Comparison of ENCODE assay signal across 8 cellular contexts in genomic region chr10:987906-988666, GRCh38. TPM values are rescaled to one million over a fixed set of nuclear protein-coding genes. Genes with fewer than 3 reads are reported as not detected.
DNase-seq lines count a peak whose midpoint lies in the region; ATAC-seq and FAIRE-seq lines count a peak whose summit lies in the region.

TSS of gene GTPBP4 (plus strand) at chr10:988434. CDS start at chr10:988480, 46 bp downstream.

- peak; percentile 96 for DNase-seq in GM19239 (ENCODE audit: insufficient read length, low spot score)
- peak; percentile 61 to 80 for DNase-seq in NCI-H524 (lab: John Stamatoyannopoulos, UW)
- peak; percentile 98 for DNase-seq in activated CD4-positive, alpha-beta T cell treated with anti-CD3 and anti-CD28 coated beads, Interleukin-2, amount 10 ng/mL, durations not matched to agents 7 days and 5 days
- DNase-seq in dedifferentiated amniotic fluid mesenchymal stem cell (ENCODE audit: extremely low spot score): peak; percentile 99
- DNase-seq in left kidney (ENCODE audit: low read depth, low spot score): peak; percentile 99
- peak; percentile 96 to 97 for DNase-seq in stimulated activated CD4-positive, alpha-beta T cell treated with anti-CD3 and anti-CD28 coated beads, Interleukin-2, amount 100 ng/mL, for 24 hours

- H3K4me1 Mint-ChIP-seq in activated CD4-positive, alpha-beta T cell treated with anti-CD3 and anti-CD28 coated beads, Interleukin-2, amount 10 ng/mL, durations not matched to agents 7 days and 5 days: peaks cover 39% of the 10 kb centered on the region

- H3K27ac Mint-ChIP-seq in activated CD4-positive, alpha-beta T cell treated with anti-CD3 and anti-CD28 coated beads, Interleukin-2, amount 10 ng/mL, durations not matched to agents 7 days and 5 days: peak within 1 kb of the TSS; percentile 97

- CTCF ChIA-PET in activated CD4-positive, alpha-beta T cell treated with anti-CD3 and anti-CD28 coated beads, Interleukin-2, amount 10 ng/mL, durations not matched to agents 7 days and 5 days (lab: Charles Lee): interaction anchor here (0.6 to 1.5 kb wide), 4 partner anchors 11 to 144 kb away, joined by 3 read pairs; no protein-coding TSS in a partner anchor

- H3K9me3 ChIP-seq in BLaER1 treated with 17β-estradiol and CSF1 and Interleukin-3, amounts not matched to agents 10 nM and 100 nM (replicated peaks in 1 of 11): no peaks in the 10 kb centered on the region

- no peaks in the 10 kb centered on the region for H3K27me3 ChIP-seq in BLaER1 treated with 17β-estradiol and CSF1 and Interleukin-3, amounts not matched to agents 10 nM and 100 nM

- H3K9ac ChIP-seq in BLaER1 treated with 17β-estradiol and CSF1 and Interleukin-3, amounts not matched to agents 10 nM and 100 nM: peak within 1 kb of the TSS; percentile 92 to 99 (median 96)

- H3K36me3 ChIP-seq in BLaER1 treated with 17β-estradiol and CSF1 and Interleukin-3, amounts not matched to agents 10 nM and 100 nM: peaks cover 16 to 38% (median 33%) of the 10 kb centered on the region in 11 experiments

- H3K27me3 Mint-ChIP-seq in activated CD4-positive, alpha-beta T cell treated with anti-CD3 and anti-CD28 coated beads, Interleukin-2, amount 10 ng/mL, durations not matched to agents 7 days and 5 days: no peaks in the 10 kb centered on the region

- H3K4me2 ChIP-seq in BLaER1 treated with 17β-estradiol and CSF1 and Interleukin-3, amounts not matched to agents 10 nM and 100 nM: peak within 1 kb of the TSS; percentile 92 to 98 (median 94)

- peaks cover 24 to 48% (median 42%) of the 10 kb centered on the region in 11 experiments; a peak in 20 of 22 replicates for H4K20me1 ChIP-seq in BLaER1 treated with 17β-estradiol and CSF1 and Interleukin-3, amounts not matched to agents 10 nM and 100 nM

- peaks cover 27 to 40% (median 34%) of the 10 kb centered on the region in 10 experiments for H3K4me1 ChIP-seq in BLaER1 treated with 17β-estradiol and CSF1 and Interleukin-3, amounts not matched to agents 10 nM and 100 nM

- peak within 1 kb of the TSS; percentile 80 to 98 (median 95) for H3K27ac ChIP-seq in BLaER1 treated with 17β-estradiol and CSF1 and Interleukin-3, amounts not matched to agents 10 nM and 100 nM

- ATAC-seq in HG03457 (IDR thresholded peaks at IDR 0.05; ENCODE audit: unreplicated experiment): peak; percentile 81

- H3K4me3 Mint-ChIP-seq in activated CD4-positive, alpha-beta T cell treated with anti-CD3 and anti-CD28 coated beads, Interleukin-2, amount 10 ng/mL, durations not matched to agents 7 days and 5 days: peak within 1 kb of the TSS; percentile 98

- POLR2A ChIA-PET in activated CD4-positive, alpha-beta T cell treated with anti-CD3 and anti-CD28 coated beads, Interleukin-2, amount 10 ng/mL, durations not matched to agents 7 days and 5 days (lab: Charles Lee): interaction anchor here (0.7 to 1.1 kb wide), 4 partner anchors 26 to 61 kb away, joined by 3 to 4 read pairs (median 3); partner anchors contain the start of gene IDI1

- H3K4me3 ChIP-seq in BLaER1 treated with 17β-estradiol and CSF1 and Interleukin-3, amounts not matched to agents 10 nM and 100 nM: peak within 1 kb of the TSS; percentile 91 to 100 (median 99)

- H3K9me3 Mint-ChIP-seq in activated CD4-positive, alpha-beta T cell treated with anti-CD3 and anti-CD28 coated beads, Interleukin-2, amount 10 ng/mL, durations not matched to agents 7 days and 5 days: no peaks in the 10 kb centered on the region

- peak; percentile 96 for FAIRE-seq in GM19239 (lab: Jason Lieb, UNC)

- peaks cover 16% of the 10 kb centered on the region for H3K36me3 Mint-ChIP-seq in activated CD4-positive, alpha-beta T cell treated with anti-CD3 and anti-CD28 coated beads, Interleukin-2, amount 10 ng/mL, durations not matched to agents 7 days and 5 days (ENCODE audit: low read depth)

RNA-seq across cellular contexts. Expression of gene GTPBP4, which starts in this region (rescaled TPM):
- total RNA-seq in activated CD4-positive, alpha-beta T cell treated with anti-CD3 and anti-CD28 coated beads, Interleukin-2, amount 10 ng/mL, durations not matched to agents 7 days and 5 days: 10 to 100 TPM; 53.2 to 63.2 TPM

Comparison
In these comparisons a context has a peak if more than half of its experiments do, and no peak if none do; other contexts are left out.
1. Peak in every context shown above with its lines: DNase-seq, ATAC-seq, H3K4me3 ChIP-seq and H3K27ac ChIP-seq.